ENCODE assay signal across 8 cellular contexts in genomic region chr20:53642196-53643030, GRCh38. TPM values are rescaled to one million over a fixed set of nuclear protein-coding genes. Genes with fewer than 3 reads are reported as not detected.
DNase-seq lines count a peak whose midpoint lies in the region; ATAC-seq and TF ChIP-seq lines count a peak whose summit lies in the region.

No MANE protein-coding gene starts in this region.

- peak overlapping the region; percentile 85 for H3K27ac Mint-ChIP-seq in activated naive CD4-positive, alpha-beta T cell treated with anti-CD3 and anti-CD28 coated beads for 36 hours

- no peak for DNase-seq in activated CD4-positive, CD25-positive, alpha-beta regulatory T cell treated with anti-CD3 and anti-CD28 coated beads, Interleukin-2, amount 50 U/mL, for 72 hours
- peak; percentile 82 for DNase-seq in PC-3
- peak; percentile 64 for DNase-seq in activated naive CD4-positive, alpha-beta T cell treated with anti-CD3 and anti-CD28 coated beads for 36 hours
- DNase-seq in left cardiac atrium = no peak
- no peak for DNase-seq in DMS53 treated with DMSO at 0.1 percent for 48 hours (lab: John Stamatoyannopoulos, UW; ENCODE audit: unreplicated experiment)

- peak overlapping the region; percentile 28 for H3K9ac ChIP-seq in PC-3 (ENCODE audit: low read length)
- peak overlapping the region; percentile 58 for H3K9ac ChIP-seq in skeletal muscle satellite cell (ENCODE audit: low read depth, low read length)

- H3K27ac ChIP-seq in PC-3 (ENCODE audit: low read length) = peak overlapping the region; percentile 80

- H3K4me3 Mint-ChIP-seq in activated naive CD4-positive, alpha-beta T cell treated with anti-CD3 and anti-CD28 coated beads for 36 hours = peak overlapping the region; percentile 66

- H3K9me2 ChIP-seq in PC-3 (replicated peaks; ENCODE audit: low read length) = no peaks in the 10 kb centered on the region

- CTCF ChIA-PET in PC-3 (lab: Charles Lee) = interaction anchor here (0.6 to 1.2 kb wide), 5 partner anchors 10 to 298 kb away, joined by 3 to 5 read pairs (median 3); no protein-coding TSS in a partner anchor
- CTCF ChIA-PET in activated naive CD4-positive, alpha-beta T cell treated with anti-CD3 and anti-CD28 coated beads for 36 hours (lab: Charles Lee) = interaction anchor here (0.6 to 1.5 kb wide), 14 partner anchors 11 to 299 kb away, joined by 3 to 9 read pairs (median 3); no protein-coding TSS in a partner anchor

- no peaks in the 10 kb centered on the region for H3K9me3 Mint-ChIP-seq in activated naive CD4-positive, alpha-beta T cell treated with anti-CD3 and anti-CD28 coated beads for 36 hours

- POLR2A ChIA-PET in PC-3 (lab: Charles Lee; ENCODE audit: unreplicated experiment) = interaction anchor here (0.5 to 0.7 kb wide), 7 partner anchors 19 to 114 kb away, joined by 3 to 7 read pairs (median 3); partner anchors contain the start of gene ZNF217

- peak overlapping the region; percentile 72 for H3K4me2 ChIP-seq in PC-3 (ENCODE audit: low read length)
- peak overlapping the region; percentile 50 for H3K4me2 ChIP-seq in skeletal muscle satellite cell (ENCODE audit: low read length)

- peaks cover 40% of the 10 kb centered on the region for H3K4me1 Mint-ChIP-seq in activated naive CD4-positive, alpha-beta T cell treated with anti-CD3 and anti-CD28 coated beads for 36 hours (ENCODE audit: low read depth)

- peaks cover 12% of the 10 kb centered on the region for H3F3A ChIP-seq in PC-3 (ENCODE audit: low read length, unreplicated experiment)

- H3K36me3 ChIP-seq in PC-3 (ENCODE audit: low read depth, low read length) = no peaks in the 10 kb centered on the region
- no peaks in the 10 kb centered on the region for H3K36me3 ChIP-seq in skeletal muscle satellite cell (ENCODE audit: insufficient read depth, low read length)

- H3K27me3 Mint-ChIP-seq in activated naive CD4-positive, alpha-beta T cell treated with anti-CD3 and anti-CD28 coated beads for 36 hours (ENCODE audit: low read depth) = no peaks in the 10 kb centered on the region

- no peaks in the 10 kb centered on the region for H4K20me1 ChIP-seq in PC-3 (ENCODE audit: low read length)

- peak overlapping the region; percentile 56 for H2AFZ ChIP-seq in PC-3 (ENCODE audit: low read length)

- TSS peak; percentile 55 for BruUV-seq in PC-3 (replicated peaks; lab: Mats Ljungman, UMichigan)

- H3K79me2 ChIP-seq in PC-3 (ENCODE audit: low read length) = no peaks in the 10 kb centered on the region

- H3K4me1 ChIP-seq in PC-3 (ENCODE audit: insufficient read depth, low read length) (peaks cover 32% of the 10 kb centered on the region), skeletal muscle satellite cell (ENCODE audit: control insufficient read depth, insufficient read depth, low read length) (peaks cover 20% of the 10 kb centered on the region)

- H3K4me3 ChIP-seq in PC-3 (ENCODE audit: low read length) (peak overlapping the region; percentile 51), skeletal muscle satellite cell (ENCODE audit: low read length) (peak overlapping the region; percentile 1)

- no peaks in the 10 kb centered on the region for H3K36me3 Mint-ChIP-seq in activated naive CD4-positive, alpha-beta T cell treated with anti-CD3 and anti-CD28 coated beads for 36 hours (ENCODE audit: low read depth)

- no peaks in the 10 kb centered on the region for H3K27me3 ChIP-seq in PC-3 (ENCODE audit: low read length)
- H3K27me3 ChIP-seq in skeletal muscle satellite cell (ENCODE audit: control insufficient read depth, insufficient read depth, low read length) = no peaks in the 10 kb centered on the region

- intact Hi-C loops in PC-3 (cut with micrococcal nuclease) = loop anchor here (1.0 to 5.0 kb wide), 6 partner anchors 20 to 298 kb away; no protein-coding TSS in a partner anchor
- intact Hi-C loops in activated naive CD4-positive, alpha-beta T cell treated with anti-CD3 and anti-CD28 coated beads for 36 hours (cut with micrococcal nuclease) = loop anchor here (1.0 to 5.0 kb wide), 12 partner anchors 10 to 273 kb away; no protein-coding TSS in a partner anchor
- intact Hi-C loops in left cardiac atrium (cut with DNase I) = no loop called here

- H3K9me3 ChIP-seq in PC-3 (ENCODE audit: low read length) (no peaks in the 10 kb centered on the region), skeletal muscle satellite cell (replicated peaks; ENCODE audit: low read length) (no peaks in the 10 kb centered on the region)

- TF ChIP-seq CTCF in PC-3 (conservative IDR thresholded peaks at IDR 0.05; ENCODE audit: low read depth, low read length) = no peak

- ATAC-seq in activated CD4-positive, CD25-positive, alpha-beta regulatory T cell treated with anti-CD3 and anti-CD28 coated beads, Interleukin-2, amount 50 U/mL, for 24 hours = peak; percentile 44 to 55
- ATAC-seq in HG03066 (IDR thresholded peaks at IDR 0.05; ENCODE audit: low read depth, unreplicated experiment) = peak; percentile 43
- ATAC-seq in PC-3 = peak; percentile 87
- peak; percentile 86 to 89 for ATAC-seq in left cardiac atrium

RNA-seq across cellular contexts. Expression of gene ZNF217, which starts 48.8 kb away (rescaled TPM):
- total RNA-seq in PC-3 (2014; rRNA removed) (45.6 and 55.5 TPM in 2 replicates), left cardiac atrium (10 to 100 TPM; 12.6 to 15.8 TPM)
- total RNA-seq in activated naive CD4-positive, alpha-beta T cell treated with anti-CD3 and anti-CD28 coated beads for 36 hours = 10 to 100 TPM; 37.2 to 38.3 TPM
- total RNA-seq in skeletal muscle satellite cell (2012; rRNA removed) = 12.2 and 14.9 TPM in 2 replicates

Comparison
In these comparisons a context has a peak if more than half of its experiments do, and no peak if none do; other contexts are left out.
1. DNase-seq: peak in PC-3 (single experiment) and activated naive CD4-positive, alpha-beta T cell treated with anti-CD3 and anti-CD28 coated beads for 36 hours (single experiment); none in activated CD4-positive, CD25-positive, alpha-beta regulatory T cell treated with anti-CD3 and anti-CD28 coated beads, Interleukin-2, amount 50 U/mL, for 72 hours (single experiment), left cardiac atrium (single experiment) and DMS53 treated with DMSO at 0.1 percent for 48 hours (single experiment).
2. intact Hi-C loops: an anchor here in PC-3 (1.0 to 5.0 kb wide) and activated naive CD4-positive, alpha-beta T cell treated with anti-CD3 and anti-CD28 coated beads for 36 hours (1.0 to 5.0 kb wide); none called in left cardiac atrium.
3. Peak in every context shown above with its lines, with median percentiles within 50 percentile points of each other: ATAC-seq.